Comparison of ENCODE assay signal across 1 cellular context in genomic region chr11:47415949-47416472, GRCh38.
TF ChIP-seq lines count a peak whose summit lies in the region.

No MANE protein-coding gene starts in this region.

TF ChIP-seq in IMR-90, 13 proteins besides CTCF, POLR2A, EP300 and RAD21 (continued from another document):
- no peak for TF ChIP-seq USF2 (IDR thresholded peaks at IDR 0.05; ENCODE audit: low read depth, low read length)
- peak; percentile 52 for TF ChIP-seq FOS (IDR thresholded peaks at IDR 0.05; ENCODE audit: low read depth, low read length)
- peak; percentile 12; the same call in 1 of the 2 replicates for TF ChIP-seq SMC3 (IDR thresholded peaks at IDR 0.05; ENCODE audit: low read depth, low read length)
- no peak for TF ChIP-seq RCOR1 (IDR thresholded peaks at IDR 0.05; ENCODE audit: insufficient replicate concordance, low read length)
- TF ChIP-seq CEBPB (IDR thresholded peaks at IDR 0.05; ENCODE audit: low read depth, low read length), result no peak
- TF ChIP-seq CHD1 (IDR thresholded peaks at IDR 0.05; ENCODE audit: low read depth, low read length), result no peak
- peak; percentile 65; the same call in 1 of the 2 replicates for TF ChIP-seq MXI1 (IDR thresholded peaks at IDR 0.05; ENCODE audit: borderline replicate concordance, low read depth, low read length)
